ENCODE assay signal across 1 cellular context in the genomic region with DNA sequence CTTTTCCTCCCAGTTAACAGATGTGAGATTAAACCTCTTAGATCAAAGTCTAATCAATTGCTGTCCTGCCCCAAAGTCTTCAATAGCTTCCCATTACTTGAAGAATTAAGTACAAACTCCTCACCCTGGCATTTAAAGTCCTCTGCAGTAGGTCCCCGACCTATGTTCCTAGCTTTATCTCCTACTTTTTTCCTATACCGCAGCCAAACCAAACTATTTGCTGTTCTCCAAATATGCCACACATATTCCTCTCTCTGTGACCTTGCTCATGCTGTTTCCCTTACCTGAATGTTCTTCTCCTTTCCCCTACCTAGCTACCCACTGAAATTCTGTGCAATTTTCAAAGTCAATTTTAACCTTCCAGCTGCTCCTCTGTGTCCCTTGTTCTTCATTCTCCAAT.
TF ChIP-seq lines count a peak whose summit lies in the region.

No MANE protein-coding gene starts in this region.

TF ChIP-seq in liver, 16 proteins besides CTCF, POLR2A, EP300 and RAD21:
- TF ChIP-seq, protein P1, sequence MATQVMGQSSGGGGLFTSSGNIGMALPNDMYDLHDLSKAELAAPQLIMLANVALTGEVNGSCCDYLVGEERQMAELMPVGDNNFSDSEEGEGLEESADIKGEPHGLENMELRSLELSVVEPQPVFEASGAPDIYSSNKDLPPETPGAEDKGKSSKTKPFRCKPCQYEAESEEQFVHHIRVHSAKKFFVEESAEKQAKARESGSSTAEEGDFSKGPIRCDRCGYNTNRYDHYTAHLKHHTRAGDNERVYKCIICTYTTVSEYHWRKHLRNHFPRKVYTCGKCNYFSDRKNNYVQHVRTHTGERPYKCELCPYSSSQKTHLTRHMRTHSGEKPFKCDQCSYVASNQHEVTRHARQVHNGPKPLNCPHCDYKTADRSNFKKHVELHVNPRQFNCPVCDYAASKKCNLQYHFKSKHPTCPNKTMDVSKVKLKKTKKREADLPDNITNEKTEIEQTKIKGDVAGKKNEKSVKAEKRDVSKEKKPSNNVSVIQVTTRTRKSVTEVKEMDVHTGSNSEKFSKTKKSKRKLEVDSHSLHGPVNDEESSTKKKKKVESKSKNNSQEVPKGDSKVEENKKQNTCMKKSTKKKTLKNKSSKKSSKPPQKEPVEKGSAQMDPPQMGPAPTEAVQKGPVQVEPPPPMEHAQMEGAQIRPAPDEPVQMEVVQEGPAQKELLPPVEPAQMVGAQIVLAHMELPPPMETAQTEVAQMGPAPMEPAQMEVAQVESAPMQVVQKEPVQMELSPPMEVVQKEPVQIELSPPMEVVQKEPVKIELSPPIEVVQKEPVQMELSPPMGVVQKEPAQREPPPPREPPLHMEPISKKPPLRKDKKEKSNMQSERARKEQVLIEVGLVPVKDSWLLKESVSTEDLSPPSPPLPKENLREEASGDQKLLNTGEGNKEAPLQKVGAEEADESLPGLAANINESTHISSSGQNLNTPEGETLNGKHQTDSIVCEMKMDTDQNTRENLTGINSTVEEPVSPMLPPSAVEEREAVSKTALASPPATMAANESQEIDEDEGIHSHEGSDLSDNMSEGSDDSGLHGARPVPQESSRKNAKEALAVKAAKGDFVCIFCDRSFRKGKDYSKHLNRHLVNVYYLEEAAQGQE (IDR thresholded peaks at IDR 0.05) = no peak
- no peak for TF ChIP-seq JUND (IDR thresholded peaks at IDR 0.05)
- no peak for TF ChIP-seq NR2F2 (IDR thresholded peaks at IDR 0.05)
- peak; percentile 35 to 39 for TF ChIP-seq RXRA (IDR thresholded peaks at IDR 0.05)
- TF ChIP-seq YY1 (IDR thresholded peaks at IDR 0.05) = no peak
- peak; percentile 53 for TF ChIP-seq SP1 (IDR thresholded peaks at IDR 0.05)
- peak; percentile 22 to 59 for TF ChIP-seq HNF4A (conservative IDR thresholded peaks at IDR 0.05)
